Comparison of ENCODE assay signal across 13 cellular contexts in genomic region chr5:17315710-17316221, GRCh38.
DNase-seq lines count a peak whose midpoint lies in the region; ATAC-seq, FAIRE-seq and TF ChIP-seq lines count a peak whose summit lies in the region.
"Had no signal": no experiment of that assay in that cellular context is flagged by ENCODE, and none has a peak within 500 bp of the region (broad histone marks: within the 10 kb centered on the region; RNA-seq: fewer than 3 reads in every experiment).

No MANE protein-coding gene starts in this region.

- DNase-seq in DMS79 treated with DMSO at 0.1 percent for 48 hours (lab: John Stamatoyannopoulos, UW) (peak; percentile 48), DMS79 (lab: John Stamatoyannopoulos, UW) (no peak), MV-4-11 (lab: John Stamatoyannopoulos, UW) (peak; percentile 25), K562 (ENCODE audit: extremely low read depth in 1 of 4, low spot score in 3 of 4) (peak in 1 of 4 experiments; percentile 3), NCI-H510A treated with DMSO at 0.1 percent for 48 hours (lab: John Stamatoyannopoulos, UW) (no peak), T-helper 9 cell (no peak), RPMI8226 (no peak)
- DNase-seq: NK-92 treated with Interleukin-12 subunit alpha and Interleukin-12 subunit beta, amount 100 ng/mL, for 24 hours; stimulated activated CD4-positive, alpha-beta T cell treated with anti-CD3 and anti-CD28 coated beads, Interleukin-2, amount 100 ng/mL, for 48 hours had no signal

- H3K9me3 ChIP-seq in K562 (replicated peaks; ENCODE audit: control insufficient read depth, insufficient read depth, low read depth, low read length) (no peaks in the 10 kb centered on the region), skeletal muscle satellite cell (replicated peaks; ENCODE audit: low read length) (no peaks in the 10 kb centered on the region)

- BruUV-seq in K562 (replicated peaks; lab: Mats Ljungman, UMichigan) = no TSS peak

- no peak for TF ChIP-seq CTCF in K562 (IDR thresholded peaks at IDR 0.05 in 2 of 3, conservative IDR thresholded peaks at IDR 0.05 in 1 of 3; ENCODE audit: insufficient read depth in 2 of 3, low read depth in 1 of 3, low read length in 3 of 3)

- in situ Hi-C loops in K562 (cut with MboI) = no loop called here

- no peaks in the 10 kb centered on the region for H3K36me3 ChIP-seq in K562 (ENCODE audit: control insufficient read depth, insufficient read depth, low read length)
- no peaks in the 10 kb centered on the region for H3K36me3 ChIP-seq in skeletal muscle satellite cell (ENCODE audit: insufficient read depth, low read length)

- no peak overlapping the region for H3K4me3 ChIP-seq in K562
- H3K4me3 ChIP-seq in skeletal muscle satellite cell (ENCODE audit: low read length) = no peak overlapping the region

- FAIRE-seq in K562 (lab: Jason Lieb, UNC) = no peak
- FAIRE-seq: A204.1, keratinocyte had no signal

- CTCF ChIA-PET in K562 (lab: Yijun Ruan, JAX; ENCODE audit: low intra/inter-chr PET ratio) = no interaction called here

- H2AFZ ChIP-seq in K562 (ENCODE audit: low read depth, low read length) = 0 out of 2 replicates have a peak overlapping the region, but pooled peaks have one; percentile 3

- 2% methylated on average over 10 of the region's 11 CpGs for WGBS in K562 (ENCODE audit: insufficient coverage, low coverage, missing lambda C conversion rate)

- no peak for ATAC-seq in K562
- ATAC-seq: activated naive CD4-positive, alpha-beta T cell treated with anti-CD3 and anti-CD28 coated beads, Interleukin-2, amount 50 U/mL, for 72 hours had no signal

- H3K9ac ChIP-seq in K562 (ENCODE audit: insufficient read depth in 1 of 2, low read depth in 2 of 2, low read length in 2 of 2) (no peak overlapping the region), skeletal muscle satellite cell (ENCODE audit: low read depth, low read length) (no peak overlapping the region)

- no peak for TF ChIP-seq POLR2A in K562 (conservative IDR thresholded peaks at IDR 0.05)

- H3K9me1 ChIP-seq in K562 (ENCODE audit: control insufficient read depth, insufficient read depth, low read length) = no peaks in the 10 kb centered on the region

- no peaks in the 10 kb centered on the region for H4K20me1 ChIP-seq in K562 (replicated peaks; ENCODE audit: control insufficient read depth, insufficient read depth, low read length)

- H3K79me2 ChIP-seq in K562 (ENCODE audit: control insufficient read depth, insufficient read depth, low read length) = no peaks in the 10 kb centered on the region

- no peaks in the 10 kb centered on the region for H3K4me1 ChIP-seq in K562 (replicated peaks in 1 of 2; ENCODE audit: control insufficient read depth in 2 of 2, insufficient read depth in 2 of 2, low read length in 2 of 2)
- peaks cover 28% of the 10 kb centered on the region for H3K4me1 ChIP-seq in skeletal muscle satellite cell (ENCODE audit: control insufficient read depth, insufficient read depth, low read length)

- intact Hi-C loops in K562 (cut with micrococcal nuclease) = no loop called here

- POLR2A ChIA-PET in K562 (lab: Yijun Ruan, JAX) = interaction anchor here (0.6 kb wide), 2 partner anchors 18 to 710 kb away, joined by 3 read pairs; no protein-coding TSS in a partner anchor

- no peak overlapping the region for H3K4me2 ChIP-seq in K562 (ENCODE audit: insufficient read depth, low read length)
- H3K4me2 ChIP-seq in skeletal muscle satellite cell (ENCODE audit: low read length) = peak overlapping the region; percentile 12

- no peak for TF ChIP-seq RAD21 in K562 (CRISPR knock-in tag; conservative IDR thresholded peaks at IDR 0.05 in 1 of 2, IDR thresholded peaks at IDR 0.05 in 1 of 2)

- H3K27ac ChIP-seq in K562 (ENCODE audit: extremely low read depth, low read depth, low read length) = no peak overlapping the region

- no peaks in the 10 kb centered on the region for H3K27me3 ChIP-seq in K562 (ENCODE audit: control insufficient read depth in 2 of 2, insufficient read depth in 2 of 2, low read length in 2 of 2)
- no peaks in the 10 kb centered on the region for H3K27me3 ChIP-seq in skeletal muscle satellite cell (ENCODE audit: control insufficient read depth, insufficient read depth, low read length)

- TF ChIP-seq EP300 in K562 (IDR thresholded peaks at IDR 0.05; ENCODE audit: low read length) = no peak

TF ChIP-seq in K562, 482 proteins besides CTCF, POLR2A, EP300 and RAD21 (continues in another document):
- no peak for TF ChIP-seq NR0B1 (IDR thresholded peaks at IDR 0.05; ENCODE audit: partially characterized antibody)
- TF ChIP-seq MAFK (IDR thresholded peaks at IDR 0.05; ENCODE audit: low read length) = peak; percentile 70; the same call in 1 of the 2 replicates
- no peak for TF ChIP-seq ZNF263 (CRISPR knock-in tag; IDR thresholded peaks at IDR 0.05; ENCODE audit: borderline replicate concordance)
- TF ChIP-seq ZNF511 (CRISPR knock-in tag; IDR thresholded peaks at IDR 0.05) = no peak
- no peak for TF ChIP-seq NFIC (IDR thresholded peaks at IDR 0.05)
- peak; percentile 89 for TF ChIP-seq NFE2 (IDR thresholded peaks at IDR 0.05; ENCODE audit: low read depth)
- no peak for TF ChIP-seq ZFX (CRISPR knock-in tag; IDR thresholded peaks at IDR 0.05)
- TF ChIP-seq NFE2L1 (tag; IDR thresholded peaks at IDR 0.05; ENCODE audit: borderline replicate concordance, low read depth) = peak; percentile 69
- no peak for TF ChIP-seq TOE1 (IDR thresholded peaks at IDR 0.05; ENCODE audit: borderline replicate concordance)
- no peak for TF ChIP-seq TOE1 (CRISPR knock-in tag; IDR thresholded peaks at IDR 0.05; ENCODE audit: borderline replicate concordance, low read depth)
- TF ChIP-seq ZNF212 (CRISPR knock-in tag; IDR thresholded peaks at IDR 0.05) = no peak
- TF ChIP-seq HDAC3 (IDR thresholded peaks at IDR 0.05; ENCODE audit: borderline replicate concordance, partially characterized antibody) = no peak
- no peak for TF ChIP-seq SMAD4 (CRISPR knock-in tag; conservative IDR thresholded peaks at IDR 0.05)
- no peak for TF ChIP-seq POLR2AphosphoS5 (IDR thresholded peaks at IDR 0.05; ENCODE audit: control insufficient read depth, insufficient read depth, low read depth, low read length)

Comparison
In these comparisons a context has a peak if more than half of its experiments do, and no peak if none do; other contexts are left out.
1. DNase-seq: peak in DMS79 treated with DMSO at 0.1 percent for 48 hours (single experiment) and MV-4-11 (single experiment); none in DMS79 (single experiment), NCI-H510A treated with DMSO at 0.1 percent for 48 hours (single experiment), T-helper 9 cell (single experiment) and RPMI8226 (single experiment).